ENCODE assay signal across 1 cellular context in genomic region chr14:93060841-93061240, GRCh38.
TF ChIP-seq lines count a peak whose summit lies in the region.

No MANE protein-coding gene starts in this region.

TF ChIP-seq in HepG2, 621 proteins besides CTCF, POLR2A, EP300 and RAD21 (continued from another document):
- no peak for TF ChIP-seq HOMEZ (CRISPR knock-in tag; IDR thresholded peaks at IDR 0.05; ENCODE audit: low read depth)
- TF ChIP-seq ZBTB7B (CRISPR knock-in tag; IDR thresholded peaks at IDR 0.05), result no peak
- no peak for TF ChIP-seq HMGXB3 (CRISPR knock-in tag; IDR thresholded peaks at IDR 0.05; ENCODE audit: borderline replicate concordance)
